13 cellular contexts compared by ENCODE assay signal in genomic region chr11:110566577-110566976, GRCh38.
DNase-seq lines count a peak whose midpoint lies in the region; ATAC-seq and TF ChIP-seq lines count a peak whose summit lies in the region.
"Had no signal": no experiment of that assay in that cellular context is flagged by ENCODE, and none has a peak within 500 bp of the region (broad histone marks: within the 10 kb centered on the region; RNA-seq: fewer than 3 reads in every experiment).

No MANE protein-coding gene starts in this region.

- H3K27me3 Mint-ChIP-seq in CD4-positive, alpha-beta memory T cell, result peaks cover 0 to 5% of the 10 kb centered on the region in 2 donors

- no peak for TF ChIP-seq CTCF in body of pancreas (IDR thresholded peaks at IDR 0.05)

- H3K4me3 ChIP-seq in body of pancreas, result no peak overlapping the region
- H3K4me3 ChIP-seq in CD4-positive, alpha-beta memory T cell (ENCODE audit: low read length in 2 of 2), result no peak overlapping the region
- H3K4me3 ChIP-seq: BLaER1, GM23338 had no signal

- H3K27me3 ChIP-seq in body of pancreas, result no peaks in the 10 kb centered on the region
- no peaks in the 10 kb centered on the region for H3K27me3 ChIP-seq in CD4-positive, alpha-beta memory T cell (ENCODE audit: insufficient read depth, low read length)
- H3K27me3 ChIP-seq: BLaER1 had no signal

- DNase-seq in DMS 273 (lab: John Stamatoyannopoulos, UW; ENCODE audit: unreplicated experiment) (peak; percentile 9), DMS 273 treated with DMSO at 0.1 percent for 48 hours (lab: John Stamatoyannopoulos, UW) (no peak), Ammon's horn (ENCODE audit: low spot score) (peak; percentile 30), OCI-M1 (lab: John Stamatoyannopoulos, UW) (peak; percentile 65), cerebellum (ENCODE audit: low spot score) (peak; percentile 72), body of pancreas (no peak), NCI-H446 (lab: John Stamatoyannopoulos, UW) (no peak)
- DNase-seq in CD4-positive, alpha-beta memory T cell, result no peak
- DNase-seq: DMS79, H7 had no signal

- no peaks in the 10 kb centered on the region for H3K36me3 Mint-ChIP-seq in CD4-positive, alpha-beta memory T cell

- intact Hi-C loops in body of pancreas (cut with DNase I), result no loop called here
- intact Hi-C loops in CD4-positive, alpha-beta memory T cell (cut with micrococcal nuclease), result no loop called here

- H3K27ac Mint-ChIP-seq in CD4-positive, alpha-beta memory T cell, result no peak overlapping the region
- H3K27ac Mint-ChIP-seq: GM23338 had no signal

- ATAC-seq in body of pancreas, result no peak
- ATAC-seq: GM23338 had no signal

- POLR2A ChIA-PET in CD4-positive, alpha-beta memory T cell (lab: Charles Lee; ENCODE audit: partially characterized antibody), result no interaction called here

- H3K4me3 Mint-ChIP-seq in CD4-positive, alpha-beta memory T cell, result no peak overlapping the region
- H3K4me3 Mint-ChIP-seq: GM23338 had no signal

- H3K4me1 ChIP-seq in body of pancreas, result no peaks in the 10 kb centered on the region
- no peaks in the 10 kb centered on the region for H3K4me1 ChIP-seq in CD4-positive, alpha-beta memory T cell (ENCODE audit: insufficient read depth, low read length)
- H3K4me1 ChIP-seq: BLaER1 had no signal

- 47 to 50% methylated on average over 2 of the region's 2 CpGs for WGBS in body of pancreas, 2 donors

- H3K4me1 Mint-ChIP-seq in CD4-positive, alpha-beta memory T cell, result no peaks in the 10 kb centered on the region

- CTCF ChIA-PET in CD4-positive, alpha-beta memory T cell (lab: Charles Lee; ENCODE audit: partially characterized antibody), result interaction anchor here (1.5 kb wide), 1 partner anchor 8 kb away, joined by 3 read pairs; no protein-coding TSS in a partner anchor

- H3K9me3 Mint-ChIP-seq in CD4-positive, alpha-beta memory T cell, result no peaks in the 10 kb centered on the region
- H3K9me3 Mint-ChIP-seq: GM23338 had no signal

- H3K9me3 ChIP-seq in body of pancreas, result no peaks in the 10 kb centered on the region
- no peaks in the 10 kb centered on the region for H3K9me3 ChIP-seq in CD4-positive, alpha-beta memory T cell (ENCODE audit: control insufficient read depth in 1 of 2, low read length in 2 of 2)
- H3K9me3 ChIP-seq: BLaER1 had no signal

- no peak for TF ChIP-seq POLR2A in body of pancreas (IDR thresholded peaks at IDR 0.05)

- no peaks in the 10 kb centered on the region for H3K36me3 ChIP-seq in body of pancreas (replicated peaks in 1 of 2; ENCODE audit: insufficient read depth in 1 of 2, low read depth in 2 of 2)
- no peaks in the 10 kb centered on the region for H3K36me3 ChIP-seq in CD4-positive, alpha-beta memory T cell (ENCODE audit: insufficient read depth, low read length)
- H3K36me3 ChIP-seq: BLaER1 had no signal

- H3K27ac ChIP-seq in body of pancreas, result no peak overlapping the region
- no peak overlapping the region for H3K27ac ChIP-seq in CD4-positive, alpha-beta memory T cell (ENCODE audit: low read depth, low read length)
- H3K27ac ChIP-seq: 22Rv1, BLaER1 had no signal

Comparison
In these comparisons a context has a peak if more than half of its experiments do, and no peak if none do; other contexts are left out.
1. DNase-seq: peak in DMS 273 (single experiment), Ammon's horn (single experiment), OCI-M1 (single experiment) and cerebellum (single experiment); none in DMS 273 treated with DMSO at 0.1 percent for 48 hours (single experiment), body of pancreas (0 of 4), CD4-positive, alpha-beta memory T cell (0 of 5) and NCI-H446 (0 of 2).